In genomic region chr6:32933661-32934085, GRCh38 we compare ENCODE assay signal across 1 cellular context.
TF ChIP-seq lines count a peak whose summit lies in the region.

No MANE protein-coding gene starts in this region.

TF ChIP-seq in HepG2, 621 proteins besides CTCF, POLR2A, EP300 and RAD21 (continued from another document):
- TF ChIP-seq CSRNP1 (CRISPR knock-in tag; IDR thresholded peaks at IDR 0.05) (no peak), STAG1 (CRISPR knock-in tag; IDR thresholded peaks at IDR 0.05) (peak; percentile 69), ZFP36 (IDR thresholded peaks at IDR 0.05; ENCODE audit: borderline replicate concordance, low read depth, low read length, partially characterized antibody) (no peak), SMC3 (IDR thresholded peaks at IDR 0.05; ENCODE audit: low read length) (peak; percentile 95), SRF (IDR thresholded peaks at IDR 0.05; ENCODE audit: low read depth, low read length) (no peak), BRD4 (CRISPR knock-in tag; IDR thresholded peaks at IDR 0.05) (no peak), SAP130 (CRISPR knock-in tag; IDR thresholded peaks at IDR 0.05; ENCODE audit: low read depth) (no peak), ZNF687 (CRISPR knock-in tag; IDR thresholded peaks at IDR 0.05) (no peak), E2F5 (CRISPR knock-in tag; conservative IDR thresholded peaks at IDR 0.05) (no peak), AHR (CRISPR knock-in tag; IDR thresholded peaks at IDR 0.05) (no peak), ZSCAN25 (CRISPR knock-in tag; IDR thresholded peaks at IDR 0.05) (no peak), ZBTB21 (CRISPR knock-in tag; IDR thresholded peaks at IDR 0.05) (no peak), MAFG (CRISPR knock-in tag; IDR thresholded peaks at IDR 0.05) (no peak), ZNF275 (CRISPR knock-in tag; IDR thresholded peaks at IDR 0.05; ENCODE audit: borderline replicate concordance) (no peak), ZNF709 (CRISPR knock-in tag; IDR thresholded peaks at IDR 0.05) (no peak), SNAPC4 (CRISPR knock-in tag; IDR thresholded peaks at IDR 0.05) (no peak), CHD2 (IDR thresholded peaks at IDR 0.05; ENCODE audit: low read depth, low read length) (no peak), ZNF607 (CRISPR knock-in tag; IDR thresholded peaks at IDR 0.05; ENCODE audit: borderline replicate concordance) (no peak), ATF6 (CRISPR knock-in tag; conservative IDR thresholded peaks at IDR 0.05) (no peak), FOXM1 (CRISPR knock-in tag; IDR thresholded peaks at IDR 0.05) (no peak), FOXA3 (CRISPR knock-in tag; IDR thresholded peaks at IDR 0.05) (no peak), BCL6 (CRISPR knock-in tag; IDR thresholded peaks at IDR 0.05) (no peak), PRDM15 (CRISPR knock-in tag; IDR thresholded peaks at IDR 0.05) (no peak), AKAP8 (CRISPR knock-in tag; IDR thresholded peaks at IDR 0.05) (no peak), TEAD2 (CRISPR knock-in tag; IDR thresholded peaks at IDR 0.05) (no peak), FOXJ3 (CRISPR knock-in tag; IDR thresholded peaks at IDR 0.05; ENCODE audit: borderline replicate concordance) (peak; percentile 18; the same call in 1 of the 2 replicates), ZNF562 (CRISPR knock-in tag; IDR thresholded peaks at IDR 0.05; ENCODE audit: borderline replicate concordance) (no peak), EED (CRISPR knock-in tag; IDR thresholded peaks at IDR 0.05) (no peak), KAT7 (CRISPR knock-in tag; IDR thresholded peaks at IDR 0.05; ENCODE audit: borderline replicate concordance) (no peak), KAT8 (CRISPR knock-in tag; IDR thresholded peaks at IDR 0.05) (no peak)
TF ChIP-seq in HepG2: peak in this region for 9.
